Comparison of ENCODE assay signal across 19 cellular contexts in genomic region chr18:58452392-58453166, GRCh38.
"Had no signal": no experiment of that assay in that cellular context is flagged by ENCODE, and none has a peak within 500 bp of the region (broad histone marks: within the 10 kb centered on the region; RNA-seq: fewer than 3 reads in every experiment).

No MANE protein-coding gene starts in this region.

- H3K27me3 ChIP-seq: adrenal gland, colonic mucosa, gastrocnemius medialis, heart right ventricle, tibial artery had no signal

- DNase-seq: activated B cell treated with CpG ODN at 0.5 μM for 24 hours; activated CD4-positive, alpha-beta T cell treated with anti-CD3 and anti-CD28 coated beads for 48 hours; activated CD8-positive, alpha-beta T cell treated with anti-CD3 and anti-CD28 coated beads for 36 hours; activated effector memory CD4-positive, alpha-beta T cell treated with Interleukin-2 at 50 U/mL for 16 hours; activated T-cell treated with anti-CD3 and anti-CD28 coated beads, Interleukin-2, amount 50 U/mL, for 4 hours; adrenal gland; colonic mucosa; effector CD4-positive, alpha-beta T cell; gastrocnemius medialis; heart right ventricle; left cardiac atrium; naive B cell; retina; stimulated activated CD4-positive, alpha-beta T cell treated with anti-CD3 and anti-CD28 coated beads, Interleukin-2, amount 100 ng/mL, for 48 hours; tibial artery had no signal

- H3K27ac Mint-ChIP-seq: activated B cell treated with CpG ODN at 0.5 μM for 24 hours; activated CD8-positive, alpha-beta T cell treated with anti-CD3 and anti-CD28 coated beads for 36 hours; activated naive CD4-positive, alpha-beta T cell treated with anti-CD3 and anti-CD28 coated beads, Interleukin-2, amount 50 U/mL, for 24 hours; stimulated activated memory B cell treated with anti-CD40 and anti-IgM and Interleukin-4, amounts not matched to agents 10 μg/mL and 1 μg/mL and 100 μg/mL, for 72 hours; T-helper 2 cell treated with Interferon-gamma antibody and Interleukin-4, amounts not matched to agents 5 μg/mL and 100 μg/mL, for 36 hours had no signal

- H3K79me2 ChIP-seq: parathyroid adenoma had no signal

- H3K4me3 Mint-ChIP-seq: activated B cell treated with CpG ODN at 0.5 μM for 24 hours; activated CD8-positive, alpha-beta T cell treated with anti-CD3 and anti-CD28 coated beads for 36 hours; activated naive CD4-positive, alpha-beta T cell treated with anti-CD3 and anti-CD28 coated beads, Interleukin-2, amount 50 U/mL, for 24 hours; activated T-cell treated with anti-CD3 and anti-CD28 coated beads, Interleukin-2, amount 50 U/mL, for 4 hours; naive B cell; stimulated activated memory B cell treated with anti-CD40 and anti-IgM and Interleukin-4, amounts not matched to agents 10 μg/mL and 1 μg/mL and 100 μg/mL, for 72 hours; T-helper 2 cell treated with Interferon-gamma antibody and Interleukin-4, amounts not matched to agents 5 μg/mL and 100 μg/mL, for 36 hours had no signal

- H3K4me3 ChIP-seq: adrenal gland, colonic mucosa, gastrocnemius medialis, heart right ventricle, tibial artery had no signal

- H3K36me3 ChIP-seq: adrenal gland, colonic mucosa, gastrocnemius medialis, heart right ventricle, tibial artery had no signal

- ATAC-seq: activated CD8-positive, alpha-beta T cell treated with anti-CD3 and anti-CD28 coated beads for 36 hours; activated T-cell treated with anti-CD3 and anti-CD28 coated beads, Interleukin-2, amount 50 U/mL, for 4 hours; gastrocnemius medialis; heart right ventricle; left cardiac atrium; stimulated activated memory B cell treated with anti-CD40 and anti-IgM and Interleukin-4, amounts not matched to agents 10 μg/mL and 1 μg/mL and 100 μg/mL, for 72 hours had no signal

- H3K27ac ChIP-seq: adrenal gland, colonic mucosa, gastrocnemius medialis, heart right ventricle, parathyroid adenoma, tibial artery had no signal

- H2AFZ ChIP-seq: parathyroid adenoma had no signal

- H3K27me3 Mint-ChIP-seq: activated B cell treated with CpG ODN at 0.5 μM for 24 hours; activated CD8-positive, alpha-beta T cell treated with anti-CD3 and anti-CD28 coated beads for 36 hours; activated naive CD4-positive, alpha-beta T cell treated with anti-CD3 and anti-CD28 coated beads, Interleukin-2, amount 50 U/mL, for 24 hours; stimulated activated memory B cell treated with anti-CD40 and anti-IgM and Interleukin-4, amounts not matched to agents 10 μg/mL and 1 μg/mL and 100 μg/mL, for 72 hours had no signal

- H3K9ac ChIP-seq: parathyroid adenoma had no signal

- H3K4me1 ChIP-seq: adrenal gland, parathyroid adenoma had no signal

- H3K9me3 Mint-ChIP-seq: activated B cell treated with CpG ODN at 0.5 μM for 24 hours; activated CD8-positive, alpha-beta T cell treated with anti-CD3 and anti-CD28 coated beads for 36 hours; activated naive CD4-positive, alpha-beta T cell treated with anti-CD3 and anti-CD28 coated beads, Interleukin-2, amount 50 U/mL, for 24 hours; activated T-cell treated with anti-CD3 and anti-CD28 coated beads, Interleukin-2, amount 50 U/mL, for 4 hours; naive B cell; stimulated activated memory B cell treated with anti-CD40 and anti-IgM and Interleukin-4, amounts not matched to agents 10 μg/mL and 1 μg/mL and 100 μg/mL, for 72 hours; T-helper 2 cell treated with Interferon-gamma antibody and Interleukin-4, amounts not matched to agents 5 μg/mL and 100 μg/mL, for 36 hours had no signal

- H3K36me3 Mint-ChIP-seq: activated naive CD4-positive, alpha-beta T cell treated with anti-CD3 and anti-CD28 coated beads, Interleukin-2, amount 50 U/mL, for 24 hours; naive B cell; stimulated activated memory B cell treated with anti-CD40 and anti-IgM and Interleukin-4, amounts not matched to agents 10 μg/mL and 1 μg/mL and 100 μg/mL, for 72 hours had no signal

- H3K4me1 Mint-ChIP-seq: activated B cell treated with CpG ODN at 0.5 μM for 24 hours; activated naive CD4-positive, alpha-beta T cell treated with anti-CD3 and anti-CD28 coated beads, Interleukin-2, amount 50 U/mL, for 24 hours; naive B cell; stimulated activated memory B cell treated with anti-CD40 and anti-IgM and Interleukin-4, amounts not matched to agents 10 μg/mL and 1 μg/mL and 100 μg/mL, for 72 hours had no signal

- H3K9me3 ChIP-seq: adrenal gland, colonic mucosa, gastrocnemius medialis, heart right ventricle, tibial artery had no signal
